ENCODE assay signal across 8 cellular contexts in the genomic region with DNA sequence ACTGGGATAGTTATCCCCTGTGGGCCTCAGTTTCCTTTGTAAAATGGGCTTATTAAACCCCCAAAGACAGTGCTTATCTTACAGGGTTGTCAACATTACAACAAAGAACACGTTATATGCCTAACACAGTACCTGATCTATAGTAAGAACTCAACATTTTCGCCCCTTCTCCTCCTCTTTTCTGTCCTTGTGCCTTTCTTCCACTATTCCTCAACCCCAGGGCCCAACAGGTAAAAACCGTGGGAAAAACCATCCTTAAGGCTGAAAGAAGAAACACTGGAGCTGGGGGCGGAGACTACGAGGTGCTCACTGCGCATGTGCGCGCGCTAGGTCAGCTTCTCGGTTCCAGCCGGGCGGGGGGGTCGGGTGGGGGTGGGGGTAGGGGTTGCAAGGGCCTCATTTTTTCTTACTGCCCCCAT. TPM values are rescaled to one million over a fixed set of nuclear protein-coding genes. Genes with fewer than 3 reads are reported as not detected.
DNase-seq lines count a peak whose midpoint lies in the region; ATAC-seq lines count a peak whose summit lies in the region.

No MANE protein-coding gene starts in this region.

- peak; percentile 93 for DNase-seq in NCI-H2227 treated with DMSO at 0.1 percent for 48 hours (lab: John Stamatoyannopoulos, UW)
- peak; percentile 25 for DNase-seq in activated naive CD8-positive, alpha-beta T cell treated with anti-CD3 and anti-CD28 coated beads, Interleukin-2, amount 50 U/mL, for 16 hours (ENCODE audit: low read depth, low spot score)
- DNase-seq in left ventricle myocardium superior = peak; percentile 83
- DNase-seq in putamen (ENCODE audit: low spot score) = peak; percentile 75
- no peak for DNase-seq in HT-29 (ENCODE audit: low spot score)
- no peak for DNase-seq in mesenteric fat pad (ENCODE audit: low spot score)

- ATAC-seq in GM18498 (IDR thresholded peaks at IDR 0.05; ENCODE audit: unreplicated experiment) = peak; percentile 7
- peak; percentile 10 for ATAC-seq in HG02885 (IDR thresholded peaks at IDR 0.05; ENCODE audit: poor library complexity, unreplicated experiment)
- ATAC-seq in left ventricle myocardium superior = peak; percentile 80

- intact Hi-C loops in left ventricle myocardium superior (cut with micrococcal nuclease) = no loop called here

RNA-seq across cellular contexts. Expression of a gene that starts 0.4 kb away (rescaled TPM):
- total RNA-seq in left ventricle myocardium superior = 30.4 TPM
- total RNA-seq in HT-29 (2014; rRNA removed; shearing (Covaris generic)) = 34.5 and 37.7 TPM in 2 replicates
- 45.2 TPM for total RNA-seq in mesenteric fat pad

Comparison
In these comparisons a context has a peak if more than half of its experiments do, and no peak if none do; other contexts are left out.
1. ATAC-seq: peak in every context shown above with its lines; median percentile 80 in left ventricle myocardium superior; 10 in HG02885; 7 in GM18498.
2. DNase-seq: peak in NCI-H2227 treated with DMSO at 0.1 percent for 48 hours (single experiment), activated naive CD8-positive, alpha-beta T cell treated with anti-CD3 and anti-CD28 coated beads, Interleukin-2, amount 50 U/mL, for 16 hours (single experiment), left ventricle myocardium superior (single experiment) and putamen (single experiment); none in HT-29 (single experiment) and mesenteric fat pad (single experiment).